Comparison of ENCODE assay signal across 1 cellular context in genomic region chr17:10396529-10397163, GRCh38.
TF ChIP-seq lines count a peak whose summit lies in the region.

No MANE protein-coding gene starts in this region.

TF ChIP-seq in GM23338, 12 proteins besides CTCF, POLR2A, EP300 and RAD21 (continued from another document):
- TF ChIP-seq ZNF462 (CRISPR knock-in tag; IDR thresholded peaks at IDR 0.05) (no peak), JUNB (IDR thresholded peaks at IDR 0.05; ENCODE audit: unreplicated experiment) (no peak), NANOG (IDR thresholded peaks at IDR 0.05; ENCODE audit: borderline replicate concordance) (no peak), ZNF331 (CRISPR knock-in tag; IDR thresholded peaks at IDR 0.05; ENCODE audit: low read depth) (no peak), STAT1 (IDR thresholded peaks at IDR 0.05; ENCODE audit: unreplicated experiment) (no peak), EZH2phosphoT487 (IDR thresholded peaks at IDR 0.05; ENCODE audit: unreplicated experiment) (no peak), CREB1 (CRISPR knock-in tag; IDR thresholded peaks at IDR 0.05; ENCODE audit: low read depth) (no peak), POLR2AphosphoS5 (IDR thresholded peaks at IDR 0.05; ENCODE audit: low read depth) (no peak), ETS1 (IDR thresholded peaks at IDR 0.05) (no peak)
TF ChIP-seq in GM23338: peak in this region for 0.
